Comparison of ENCODE assay signal across 30 cellular contexts in genomic region chr2:107777962-107778361, GRCh38. TPM values are rescaled to one million over a fixed set of nuclear protein-coding genes. Genes with fewer than 3 reads are reported as not detected.
"Had no signal": no experiment of that assay in that cellular context is flagged by ENCODE, and none has a peak within 500 bp of the region (broad histone marks: within the 10 kb centered on the region; RNA-seq: fewer than 3 reads in every experiment).

No MANE protein-coding gene starts in this region.

- H3K27me3 ChIP-seq: body of pancreas, esophagus muscularis mucosa, gastroesophageal sphincter had no signal

- H3K4me1 ChIP-seq: body of pancreas, esophagus muscularis mucosa, gastroesophageal sphincter, heart right ventricle had no signal

- ATAC-seq: activated T-cell treated with anti-CD3 and anti-CD28 coated beads, Interleukin-2, amount 50 U/mL, for 4 hours; activated T-helper 17 cell treated with anti-CD3 and anti-CD28 coated beads, Interleukin-2, amount 50 U/mL, for 72 hours; body of pancreas; gastroesophageal sphincter; heart right ventricle; T-helper 17 cell; WTC11 had no signal

- H3K36me3 ChIP-seq: esophagus muscularis mucosa, gastroesophageal sphincter, heart right ventricle had no signal

- H3K27ac ChIP-seq: body of pancreas, coronary artery, dorsolateral prefrontal cortex, esophagus muscularis mucosa, gastroesophageal sphincter, heart right ventricle had no signal

- H3K4me3 ChIP-seq: body of pancreas, coronary artery, dorsolateral prefrontal cortex, esophagus muscularis mucosa, gastroesophageal sphincter, heart right ventricle had no signal

- H3K9me3 ChIP-seq: body of pancreas, esophagus muscularis mucosa, gastroesophageal sphincter, heart right ventricle had no signal

- DNase-seq: activated CD4-positive, alpha-beta memory T cell treated with anti-CD3 and anti-CD28 coated beads, Interleukin-2, amount 10 ng/mL, durations not matched to agents 7 days and 5 days; activated CD4-positive, alpha-beta T cell treated with anti-CD3 and anti-CD28 coated beads for 1 hour; activated CD4-positive, alpha-beta T cell treated with anti-CD3 and anti-CD28 coated beads for 4 hours; activated CD4-positive, alpha-beta T cell treated with anti-CD3 and anti-CD28 coated beads, Interleukin-2, amount 10 ng/mL, durations not matched to agents 7 days and 5 days; activated CD4-positive, alpha-beta T cell treated with anti-CD3 and anti-CD28 coated beads, Interleukin-2, amount 50 U/mL, for 4 hours; activated effector memory CD4-positive, alpha-beta T cell treated with Interleukin-2 at 50 U/mL for 16 hours; activated gamma-delta T cell treated with Interleukin-2 at 50 U/mL for 16 hours; activated naive CD4-positive, alpha-beta T cell treated with anti-CD3 and anti-CD28 coated beads, Interleukin-2, amount 50 U/mL, for 16 hours; activated naive CD4-positive, alpha-beta T cell treated with Interleukin-2 at 50 U/mL for 16 hours; activated T-cell treated with anti-CD3 and anti-CD28 coated beads, Interleukin-2, amount 50 U/mL, for 4 hours; amniotic stem cell; aorta; body of pancreas; dorsolateral prefrontal cortex; effector memory CD4-positive, alpha-beta T cell; endodermal cell; erythroblast; foreskin melanocyte; heart right ventricle; T-helper 1 cell; T-helper 17 cell; T1000 had no signal

RNA-seq across cellular contexts. Expression of gene RGPD4, which starts 48.7 kb away (rescaled TPM):
- total RNA-seq: activated T-helper 17 cell treated with anti-CD3 and anti-CD28 coated beads, Interleukin-2, amount 50 U/mL, for 72 hours; body of pancreas; cerebellum; esophagus muscularis mucosa; glomerular endothelial cell had no signal
- polyA plus RNA-seq: adipose tissue, aorta, heart right ventricle had no signal
